Comparison of ENCODE assay signal across 8 cellular contexts in genomic region chr1:93907718-93908117, GRCh38. TPM values are rescaled to one million over a fixed set of nuclear protein-coding genes. Genes with fewer than 3 reads are reported as not detected.
DNase-seq lines count a peak whose midpoint lies in the region; ATAC-seq, FAIRE-seq and TF ChIP-seq lines count a peak whose summit lies in the region.

No MANE protein-coding gene starts in this region.

- peaks cover 18% of the 10 kb centered on the region for H3K4me1 Mint-ChIP-seq in activated T-helper 17 cell treated with anti-CD3 and anti-CD28 coated beads, Interleukin-2, amount 50 U/mL, for 72 hours

- no peaks in the 10 kb centered on the region for H3K9me3 Mint-ChIP-seq in activated T-helper 17 cell treated with anti-CD3 and anti-CD28 coated beads, Interleukin-2, amount 50 U/mL, for 72 hours

- peaks cover 9 to 11% of the 10 kb centered on the region in 2 donors for H3K4me1 ChIP-seq in kidney (ENCODE audit: control insufficient read depth in 1 of 2, insufficient read depth in 1 of 2, low read depth in 1 of 2, low read length in 2 of 2)

- H3K27me3 Mint-ChIP-seq in activated T-helper 17 cell treated with anti-CD3 and anti-CD28 coated beads, Interleukin-2, amount 50 U/mL, for 72 hours, result no peaks in the 10 kb centered on the region

- peaks cover 8% of the 10 kb centered on the region for H3K36me3 Mint-ChIP-seq in activated T-helper 17 cell treated with anti-CD3 and anti-CD28 coated beads, Interleukin-2, amount 50 U/mL, for 72 hours (ENCODE audit: low read depth)

- H3K27me3 ChIP-seq in MG63, result no peaks in the 10 kb centered on the region

- H3K4me3 ChIP-seq in MG63 (peak overlapping the region; percentile 78), kidney (ENCODE audit: low read length in 2 of 2) (peak overlapping the region; percentile 32 to 91)

- peak overlapping the region in 1 of 2 donors; percentile 15 for H3K9ac ChIP-seq in kidney (ENCODE audit: low read length in 2 of 2)

- TF ChIP-seq CTCF in kidney (IDR thresholded peaks at IDR 0.05; ENCODE audit: borderline replicate concordance, extremely low read depth, insufficient read depth), result no peak

- DNase-seq in DMS79 (lab: John Stamatoyannopoulos, UW) (peak; percentile 77), MG63 (peak; percentile 76), kidney (no peak), D341Med (ENCODE audit: low spot score) (no peak), iPS-NIHi11 (ENCODE audit: low spot score) (no peak)

- peak overlapping the region; percentile 81 for H3K4me3 Mint-ChIP-seq in activated T-helper 17 cell treated with anti-CD3 and anti-CD28 coated beads, Interleukin-2, amount 50 U/mL, for 72 hours

- intact Hi-C loops in kidney (cut with DNase I), result no loop called here

- no peak for FAIRE-seq in kidney (lab: Jason Lieb, UNC)

- H3K27ac ChIP-seq in kidney (ENCODE audit: low read depth in 2 of 2, low read length in 2 of 2), result no peak overlapping the region

- peaks cover 45% of the 10 kb centered on the region for H3K36me3 ChIP-seq in MG63
- no peaks in the 10 kb centered on the region for H3K36me3 ChIP-seq in kidney (ENCODE audit: control insufficient read depth in 1 of 2, insufficient read depth in 2 of 2, low read length in 2 of 2)

- peaks cover 4% of the 10 kb centered on the region for H3K9me3 ChIP-seq in MG63
- no peaks in the 10 kb centered on the region for H3K9me3 ChIP-seq in kidney (ENCODE audit: control insufficient read depth in 1 of 2, low read length in 2 of 2)

- no peak for ATAC-seq in activated T-helper 17 cell treated with anti-CD3 and anti-CD28 coated beads, Interleukin-2, amount 50 U/mL, for 72 hours (replicated peaks)
- ATAC-seq in HG03342 (IDR thresholded peaks at IDR 0.05; ENCODE audit: unreplicated experiment) (no peak), HG02588 (IDR thresholded peaks at IDR 0.05; ENCODE audit: unreplicated experiment) (no peak)

- H3K27ac Mint-ChIP-seq in activated T-helper 17 cell treated with anti-CD3 and anti-CD28 coated beads, Interleukin-2, amount 50 U/mL, for 72 hours, result peak overlapping the region; percentile 76

RNA-seq across cellular contexts. Expression of gene GCLM, which starts 1.5 kb away (rescaled TPM):
- total RNA-seq in MG63 (2014; rRNA removed; shearing (Covaris generic); ENCODE audit: low replicate concordance), result 115 and 160 TPM in 2 replicates
- total RNA-seq in activated T-helper 17 cell treated with anti-CD3 and anti-CD28 coated beads, Interleukin-2, amount 50 U/mL, for 72 hours, result 10 to 100 TPM; 15.4 to 31.1 TPM
- 14.7 TPM for total RNA-seq in kidney
- polyA plus RNA-seq in kidney (ENCODE audit: insufficient read depth, low read depth, low replicate concordance), result 14.7 TPM

RNA-seq across cellular contexts. Expression of gene DNTTIP2, which starts 28.7 kb away (rescaled TPM):
- 13.1 and 13.9 TPM in 2 replicates for total RNA-seq in MG63 (2014; rRNA removed; shearing (Covaris generic); ENCODE audit: low replicate concordance)
- 10 to 100 TPM; 62.9 to 79.5 TPM for total RNA-seq in activated T-helper 17 cell treated with anti-CD3 and anti-CD28 coated beads, Interleukin-2, amount 50 U/mL, for 72 hours
- 48.4 TPM for total RNA-seq in kidney
- 47.3 TPM for polyA plus RNA-seq in kidney (ENCODE audit: insufficient read depth, low read depth, low replicate concordance)

Comparison
In these comparisons a context has a peak if more than half of its experiments do, and no peak if none do; other contexts are left out.
1. DNase-seq: peak in DMS79 (single experiment) and MG63 (single experiment); none in kidney (single experiment), D341Med (single experiment) and iPS-NIHi11 (single experiment).